1 cellular context compared by ENCODE assay signal in genomic region chr2:198498048-198498447, GRCh38.
TF ChIP-seq lines count a peak whose summit lies in the region.

No MANE protein-coding gene starts in this region.

TF ChIP-seq in WTC11, 78 proteins besides CTCF, POLR2A, EP300 and RAD21 (continued from another document):
- no peak for TF ChIP-seq ZBTB43 (CRISPR knock-in tag; IDR thresholded peaks at IDR 0.05)
